In genomic region chr7:1175967-1176851, GRCh38 we compare ENCODE assay signal across 9 cellular contexts. TPM values are rescaled to one million over a fixed set of nuclear protein-coding genes. Genes with fewer than 3 reads are reported as not detected.
A peak's percentile ranks its signal among the peaks of the same experiment; 100 is the strongest.
DNase-seq lines count a peak whose midpoint lies in the region; ATAC-seq, FAIRE-seq and TF ChIP-seq lines count a peak whose summit lies in the region.
"Had no signal": no experiment of that assay in that cellular context is flagged by ENCODE, and none has a peak within 500 bp of the region (broad histone marks: within the 10 kb centered on the region; RNA-seq: fewer than 3 reads in every experiment).

No MANE protein-coding gene starts in this region.

- H3K36me3 ChIP-seq in endothelial cell of umbilical vein (ENCODE audit: control insufficient read depth in 2 of 2, extremely low read depth in 1 of 2, insufficient read depth in 2 of 2, low read length in 2 of 2), result no peaks in the 10 kb centered on the region
- H3K36me3 ChIP-seq in mucosa of stomach (ENCODE audit: control insufficient read depth, insufficient read depth, low read length), result no peaks in the 10 kb centered on the region

- peak; percentile 50 for ATAC-seq in HG03460 (IDR thresholded peaks at IDR 0.05; ENCODE audit: unreplicated experiment)

- H4K20me1 ChIP-seq in endothelial cell of umbilical vein (replicated peaks; ENCODE audit: control insufficient read depth, extremely low read depth, insufficient read depth, low read length), result no peaks in the 10 kb centered on the region

- H3K27ac ChIP-seq in endothelial cell of umbilical vein (ENCODE audit: insufficient read depth, low read depth, low read length), result peak overlapping the region; percentile 20

- H3K27me3 ChIP-seq in endothelial cell of umbilical vein (ENCODE audit: control insufficient read depth in 2 of 2, insufficient read depth in 2 of 2, low read length in 2 of 2), result no peaks in the 10 kb centered on the region
- H3K27me3 ChIP-seq in mucosa of stomach (ENCODE audit: control insufficient read depth, insufficient read depth, low read length), result peaks cover 6% of the 10 kb centered on the region

- H3K4me2 ChIP-seq in endothelial cell of umbilical vein (ENCODE audit: insufficient read depth, low read length), result peak overlapping the region; percentile 45

- H3K79me2 ChIP-seq in endothelial cell of umbilical vein (ENCODE audit: control insufficient read depth, insufficient read depth, low read length), result no peaks in the 10 kb centered on the region

- H3K9me3 ChIP-seq in endothelial cell of umbilical vein (replicated peaks; ENCODE audit: control insufficient read depth, insufficient read depth, low read length) (no peaks in the 10 kb centered on the region), mucosa of stomach (ENCODE audit: control insufficient read depth, low read length) (no peaks in the 10 kb centered on the region)

- CTCF ChIA-PET in endothelial cell of umbilical vein (lab: Charles Lee), result interaction anchor here (0.6 to 3.0 kb wide), 40 partner anchors 8 to 340 kb away, joined by 3 to 32 read pairs (median 4); partner anchors contain the start of genes COX19 and ZFAND2A

- peak; percentile 85 for FAIRE-seq in endothelial cell of umbilical vein (lab: Jason Lieb, UNC)

- dilution Hi-C loops in endothelial cell of umbilical vein (cut with MboI; ENCODE audit: extremely low pct_ligation_motif_present, low sequenced_read_pairs), result no loop called here

- intact Hi-C loops in endothelial cell of umbilical vein (cut with micrococcal nuclease), result loop anchor here (1.0 to 2.0 kb wide), 4 partner anchors 15 to 267 kb away; partner anchors contain the start of gene ZFAND2A

- H3K4me3 ChIP-seq in endothelial cell of umbilical vein (replicated peaks in 1 of 3; ENCODE audit: insufficient read depth in 1 of 3, low read depth in 1 of 3, low read length in 3 of 3), result peak overlapping the region in 2 of 3 experiments; percentile 17 to 22
- H3K4me3 ChIP-seq in mucosa of stomach (ENCODE audit: low read length), result no peak overlapping the region

- DNase-seq in GM03348 (ENCODE audit: low spot score), result peak; percentile 88
- peak; percentile 51 for DNase-seq in NOMO-1 treated with dmso at 0.1 percent for 144 hours (lab: John Stamatoyannopoulos, UW; ENCODE audit: unreplicated experiment)
- DNase-seq in activated CD8-positive, alpha-beta memory T cell treated with anti-CD3 and anti-CD28 coated beads for 48 hours (ENCODE audit: low read depth in 2 of 3, low spot score in 2 of 3), result peak; percentile 65 to 98 (median 98)
- peak; percentile 80 for DNase-seq in endothelial cell of umbilical vein (ENCODE audit: low read depth, low spot score)
- peak; percentile 48 to 72 for DNase-seq in stimulated activated CD8-positive, alpha-beta memory T cell treated with anti-CD3 and anti-CD28 coated beads, Interleukin-4, amount 100 ng/mL, for 4 hours (ENCODE audit: low read depth in 2 of 2, low spot score in 1 of 2)
- no peak for DNase-seq in amniotic stem cell (lab: John Stamatoyannopoulos, UW)

- peaks cover 14% of the 10 kb centered on the region for H3K4me1 ChIP-seq in endothelial cell of umbilical vein (ENCODE audit: control insufficient read depth, extremely low read depth, insufficient read depth, low read length)
- peaks cover 11% of the 10 kb centered on the region for H3K4me1 ChIP-seq in mucosa of stomach (ENCODE audit: control insufficient read depth, insufficient read depth, low read length)

- BruUV-seq in endothelial cell of umbilical vein (replicated peaks; lab: Mats Ljungman, UMichigan), result no TSS peak

- no peak overlapping the region for H3K9ac ChIP-seq in endothelial cell of umbilical vein (replicated peaks; ENCODE audit: extremely low read depth, insufficient read depth, low read length)
- H3K9ac ChIP-seq in mucosa of stomach (ENCODE audit: low read length), result peak overlapping the region; percentile 35

- no peaks in the 10 kb centered on the region for H3K9me1 ChIP-seq in endothelial cell of umbilical vein (replicated peaks; ENCODE audit: control insufficient read depth, extremely low read depth, insufficient read depth, low read length)

- peak; percentile 97 to 98 for TF ChIP-seq CTCF in endothelial cell of umbilical vein (IDR thresholded peaks at IDR 0.05; ENCODE audit: extremely low read depth in 1 of 2, insufficient read depth in 1 of 2, low read depth in 1 of 2, low read length in 2 of 2)

- no peak for TF ChIP-seq POLR2A in endothelial cell of umbilical vein (IDR thresholded peaks at IDR 0.05; ENCODE audit: low read depth, low read length)

- peak overlapping the region; percentile 91 for H2AFZ ChIP-seq in endothelial cell of umbilical vein (ENCODE audit: low read depth, low read length)

- POLR2A ChIA-PET in endothelial cell of umbilical vein (lab: Charles Lee), result interaction anchor here (1.0 kb wide), 1 partner anchor 16 kb away, joined by 3 read pairs; no protein-coding TSS in a partner anchor

TF ChIP-seq in endothelial cell of umbilical vein, 7 proteins besides CTCF, POLR2A, EP300 and RAD21:
- TF ChIP-seq MYC (IDR thresholded peaks at IDR 0.05; ENCODE audit: low read depth, low read length) (no peak), FOS (IDR thresholded peaks at IDR 0.05; ENCODE audit: borderline replicate concordance, insufficient read depth, low read length) (peak; percentile 65), EZH2 (IDR thresholded peaks at IDR 0.05; ENCODE audit: borderline replicate concordance, low read depth, low read length, severe bottlenecking) (no peak), GATA2 (IDR thresholded peaks at IDR 0.05; ENCODE audit: insufficient read depth, insufficient read length, low read depth, low read length) (no peak), JUN (IDR thresholded peaks at IDR 0.05; ENCODE audit: borderline replicate concordance, insufficient read depth, insufficient read length, low read depth) (peak; percentile 2), POLR2AphosphoS5 (IDR thresholded peaks at IDR 0.05; ENCODE audit: insufficient read depth, low read depth, low read length) (peak; percentile 38), MAX (IDR thresholded peaks at IDR 0.05; ENCODE audit: insufficient read depth, insufficient read length) (no peak)

RNA-seq across cellular contexts. Expression of gene ZFAND2A, which starts 16.2 kb away (rescaled TPM):
- 20.6 and 31.8 TPM in 2 replicates for total RNA-seq in endothelial cell of umbilical vein
- polyA plus RNA-seq in endothelial cell of umbilical vein, result 37.6 and 40.6 TPM in 2 replicates
- polyA plus RNA-seq in endothelial cell of umbilical vein (2011; cell fraction: cytosol; rRNA removed), result 50.2 and 51.2 TPM in 2 replicates
- 53.1 and 54.8 TPM in 2 replicates for polyA plus RNA-seq in endothelial cell of umbilical vein (2011; cell fraction: nucleus; rRNA removed)
- 39.6 and 42.2 TPM in 2 replicates for polyA plus RNA-seq in endothelial cell of umbilical vein (2012)
- polyA minus RNA-seq in endothelial cell of umbilical vein, result 19.3 and 19.8 TPM in 2 replicates
- 12.5 TPM for polyA minus RNA-seq in endothelial cell of umbilical vein (2011; cell fraction: cytosol; rRNA and poly(A)+ RNA removed)
- polyA minus RNA-seq in endothelial cell of umbilical vein (2011; cell fraction: nucleus; rRNA and poly(A)+ RNA removed), result 19.7 and 23.8 TPM in 2 replicates

RNA-seq across cellular contexts. Expression of gene UNCX, which starts 56.5 kb away (rescaled TPM):
- total RNA-seq in endothelial cell of umbilical vein, result not detected in 2 replicates
- not detected in 2 replicates for polyA plus RNA-seq in endothelial cell of umbilical vein
- polyA plus RNA-seq in endothelial cell of umbilical vein (2011; cell fraction: cytosol; rRNA removed), result not detected in 2 replicates
- not detected in 2 replicates for polyA plus RNA-seq in endothelial cell of umbilical vein (2011; cell fraction: nucleus; rRNA removed)
- polyA plus RNA-seq in endothelial cell of umbilical vein (2012), result not detected in 2 replicates
- not detected in 2 replicates for polyA minus RNA-seq in endothelial cell of umbilical vein
- not detected for polyA minus RNA-seq in endothelial cell of umbilical vein (2011; cell fraction: cytosol; rRNA and poly(A)+ RNA removed)
- not detected in 2 replicates for polyA minus RNA-seq in endothelial cell of umbilical vein (2011; cell fraction: nucleus; rRNA and poly(A)+ RNA removed)
- total RNA-seq: subcutaneous adipose tissue had no signal
